ENCODE assay signal across 11 cellular contexts in genomic region chr17:64017381-64017980, GRCh38. TPM values are rescaled to one million over a fixed set of nuclear protein-coding genes. Genes with fewer than 3 reads are reported as not detected.
DNase-seq lines count a peak whose midpoint lies in the region; TF ChIP-seq lines count a peak whose summit lies in the region.
"Had no signal": no experiment of that assay in that cellular context is flagged by ENCODE, and none has a peak within 500 bp of the region (broad histone marks: within the 10 kb centered on the region; RNA-seq: fewer than 3 reads in every experiment).

No MANE protein-coding gene starts in this region.

- H3K9me3 Mint-ChIP-seq in Calu3 (ENCODE audit: low read depth, unreplicated experiment) (no peaks in the 10 kb centered on the region), glutamatergic neuron (ENCODE audit: unreplicated experiment) (peaks cover 4% of the 10 kb centered on the region)

- H3K4me3 ChIP-seq in AG09309 (ENCODE audit: control insufficient read depth, low read depth, low read length): no peak overlapping the region
- H3K4me3 ChIP-seq in hepatocyte: no peak overlapping the region

- no peaks in the 10 kb centered on the region for H3K9me2 ChIP-seq in hepatocyte (replicated peaks; ENCODE audit: insufficient read depth)

- H3K27ac ChIP-seq in VCaP (no peak overlapping the region), hepatocyte (no peak overlapping the region)

- no peaks in the 10 kb centered on the region for H3K27me3 Mint-ChIP-seq in Calu3 (ENCODE audit: unreplicated experiment)
- peaks cover 4% of the 10 kb centered on the region for H3K27me3 Mint-ChIP-seq in glutamatergic neuron (ENCODE audit: unreplicated experiment)

- H3K4me1 Mint-ChIP-seq in Calu3 (ENCODE audit: low read depth, unreplicated experiment) (peaks cover 13% of the 10 kb centered on the region), glutamatergic neuron (ENCODE audit: low read depth, unreplicated experiment) (no peaks in the 10 kb centered on the region)

- intact Hi-C loops in Calu3 (cut with micrococcal nuclease; ENCODE audit: unreplicated experiment): no loop called here

- no peaks in the 10 kb centered on the region for H3K36me3 ChIP-seq in hepatocyte (replicated peaks; ENCODE audit: insufficient read depth, low read depth)

- H3K36me3 Mint-ChIP-seq in Calu3 (ENCODE audit: insufficient read depth, unreplicated experiment) (no peaks in the 10 kb centered on the region), glutamatergic neuron (ENCODE audit: unreplicated experiment) (peaks cover 5% of the 10 kb centered on the region)

- H4K20me1 ChIP-seq in hepatocyte (ENCODE audit: insufficient read depth, poor library complexity, severe bottlenecking): no peaks in the 10 kb centered on the region

- no peaks in the 10 kb centered on the region for H3K27me3 ChIP-seq in hepatocyte

- TF ChIP-seq CTCF in AG09309 (IDR thresholded peaks at IDR 0.05; ENCODE audit: control insufficient read depth, insufficient read depth, low read depth, low read length, missing control alignments) (peak; percentile 20), Calu3 (IDR thresholded peaks at IDR 0.05; ENCODE audit: unreplicated experiment) (peak; percentile 35), VCaP (conservative IDR thresholded peaks at IDR 0.05) (peak; percentile 7; the same call in 1 of the 2 replicates), glutamatergic neuron (IDR thresholded peaks at IDR 0.05; ENCODE audit: partially characterized antibody, unreplicated experiment) (peak; percentile 63), hepatocyte (IDR thresholded peaks at IDR 0.05; ENCODE audit: poor library complexity) (no peak)

- CTCF ChIA-PET in Calu3 (lab: Charles Lee): interaction anchor here (0.6 kb wide), 1 partner anchor 1567 kb away, joined by 9 read pairs; no protein-coding TSS in a partner anchor

- no TSS peak for BruUV-seq in Calu3 (replicated peaks; lab: Mats Ljungman, UMichigan)

- DNase-seq in AG09309 (ENCODE audit: low read depth) (no peak), Calu3 (no peak), glutamatergic neuron (no peak), DMS79 (lab: John Stamatoyannopoulos, UW) (no peak), hepatocyte (ENCODE audit: low spot score) (no peak), ecto neural progenitor cell (ENCODE audit: low spot score) (no peak), putamen (ENCODE audit: low spot score) (no peak)
- DNase-seq: KBM-7 had no signal

- no peaks in the 10 kb centered on the region for H3K79me2 ChIP-seq in hepatocyte

- H3K9me3 ChIP-seq in hepatocyte (ENCODE audit: low read depth): no peaks in the 10 kb centered on the region

- no peak overlapping the region for H3K4me2 ChIP-seq in hepatocyte

- no peak overlapping the region for H2AFZ ChIP-seq in hepatocyte

- 86% methylated on average over 2 of the region's 2 CpGs for WGBS in hepatocyte (ENCODE audit: low lambda C conversion rate, missing lambda C conversion rate)

- H3K4me3 Mint-ChIP-seq in Calu3 (ENCODE audit: low read depth, unreplicated experiment) (no peak overlapping the region), glutamatergic neuron (ENCODE audit: unreplicated experiment) (no peak overlapping the region)

- no peaks in the 10 kb centered on the region for H3K4me1 ChIP-seq in hepatocyte (ENCODE audit: insufficient read depth)

- no peak overlapping the region for H3K27ac Mint-ChIP-seq in Calu3 (ENCODE audit: unreplicated experiment)
- H3K27ac Mint-ChIP-seq in glutamatergic neuron (ENCODE audit: unreplicated experiment): no peak overlapping the region

RNA-seq across cellular contexts. Expression of gene ICAM2, which starts 3.0 kb away (rescaled TPM):
- total RNA-seq in Calu3 (2022) (3.6 and 4.4 TPM in 2 replicates), glutamatergic neuron (ENCODE audit: unreplicated experiment) (not detected), hepatocyte (6.0 and 8.4 TPM in 2 replicates)
- polyA plus RNA-seq in hepatocyte: 2.7 and 3.4 TPM in 2 replicates
- total RNA-seq: G401 had no signal

RNA-seq across cellular contexts. Expression of gene PRR29, which starts 19.3 kb away (rescaled TPM):
- total RNA-seq in Calu3 (2022) (0.47 and 0.61 TPM in 2 replicates), glutamatergic neuron (ENCODE audit: unreplicated experiment) (not detected), hepatocyte (0.13 and 0.36 TPM in 2 replicates)
- 0.62 and 1.4 TPM in 2 replicates for polyA plus RNA-seq in hepatocyte

RNA-seq across cellular contexts. Expression of gene SCN4A, which starts 44.8 kb away (rescaled TPM):
- not detected in 2 replicates for total RNA-seq in Calu3 (2022)
- 7.9 TPM for total RNA-seq in glutamatergic neuron (ENCODE audit: unreplicated experiment)
- total RNA-seq in hepatocyte: under 0.01 and 0.07 TPM in 2 replicates
- not detected in 2 replicates for polyA plus RNA-seq in hepatocyte
- total RNA-seq: G401, renal cortical epithelial cell had no signal
